ENCODE assay signal across 21 cellular contexts in genomic region chr3:179738998-179739397, GRCh38.
"Had no signal": no experiment of that assay in that cellular context is flagged by ENCODE, and none has a peak within 500 bp of the region (broad histone marks: within the 10 kb centered on the region; RNA-seq: fewer than 3 reads in every experiment).

No MANE protein-coding gene starts in this region.

- DNase-seq: Kasumi-1, MM.1S, NCI-H1092 treated with DMSO at 0.1 percent for 48 hours, NCI-H1436, NCI-H187, NCI-H2029, NCI-H2081 treated with DMSO at 0.1 percent for 48 hours, NCI-H2171, NCI-H226, NCI-H446, NCI-H524 treated with DMSO at 0.1 percent for 48 hours, NCI-H69, NCI-H774, Right ventricle myocardium superior, RPMI8226, SIG-M5, SK-N-SH had no signal

- FAIRE-seq: HTR-8/SVneo, RCC 7860 had no signal

- H3K9ac ChIP-seq: KMS-11, SK-N-SH had no signal

- H3K4me2 ChIP-seq: KMS-11, SK-N-SH had no signal

- H3K27ac ChIP-seq: HL-60, KMS-11 had no signal

- H3K9me3 ChIP-seq: SK-N-SH had no signal
